Comparison of ENCODE assay signal across 1 cellular context in the genomic region with DNA sequence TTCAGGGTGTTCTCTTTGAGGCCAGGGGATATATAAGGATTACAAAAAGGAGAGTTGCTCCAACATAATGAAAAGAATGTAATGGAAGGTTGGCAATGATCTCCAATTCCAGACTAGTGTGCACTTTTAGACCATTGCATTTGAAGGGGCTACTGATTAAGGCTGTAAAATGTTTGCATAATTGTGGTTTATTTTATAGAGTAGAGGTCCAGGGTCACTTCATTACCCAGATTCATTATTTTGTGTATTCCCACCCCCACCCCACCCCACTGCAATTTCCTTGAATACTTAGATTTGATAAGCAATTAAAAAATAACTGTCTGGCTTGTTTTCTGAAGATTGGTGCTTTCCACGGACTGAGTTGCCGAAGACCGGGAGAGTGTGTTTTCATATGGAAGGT.
TF ChIP-seq lines count a peak whose summit lies in the region.

No MANE protein-coding gene starts in this region.

TF ChIP-seq in IMR-90, 13 proteins besides CTCF, POLR2A, EP300 and RAD21 (continued from another document):
- TF ChIP-seq, protein P1, sequence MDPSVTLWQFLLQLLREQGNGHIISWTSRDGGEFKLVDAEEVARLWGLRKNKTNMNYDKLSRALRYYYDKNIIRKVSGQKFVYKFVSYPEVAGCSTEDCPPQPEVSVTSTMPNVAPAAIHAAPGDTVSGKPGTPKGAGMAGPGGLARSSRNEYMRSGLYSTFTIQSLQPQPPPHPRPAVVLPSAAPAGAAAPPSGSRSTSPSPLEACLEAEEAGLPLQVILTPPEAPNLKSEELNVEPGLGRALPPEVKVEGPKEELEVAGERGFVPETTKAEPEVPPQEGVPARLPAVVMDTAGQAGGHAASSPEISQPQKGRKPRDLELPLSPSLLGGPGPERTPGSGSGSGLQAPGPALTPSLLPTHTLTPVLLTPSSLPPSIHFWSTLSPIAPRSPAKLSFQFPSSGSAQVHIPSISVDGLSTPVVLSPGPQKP (IDR thresholded peaks at IDR 0.05; ENCODE audit: borderline replicate concordance, low read depth, low read length): no peak
- no peak for TF ChIP-seq SMC3 (IDR thresholded peaks at IDR 0.05; ENCODE audit: low read depth, low read length)
